In the genomic region with DNA sequence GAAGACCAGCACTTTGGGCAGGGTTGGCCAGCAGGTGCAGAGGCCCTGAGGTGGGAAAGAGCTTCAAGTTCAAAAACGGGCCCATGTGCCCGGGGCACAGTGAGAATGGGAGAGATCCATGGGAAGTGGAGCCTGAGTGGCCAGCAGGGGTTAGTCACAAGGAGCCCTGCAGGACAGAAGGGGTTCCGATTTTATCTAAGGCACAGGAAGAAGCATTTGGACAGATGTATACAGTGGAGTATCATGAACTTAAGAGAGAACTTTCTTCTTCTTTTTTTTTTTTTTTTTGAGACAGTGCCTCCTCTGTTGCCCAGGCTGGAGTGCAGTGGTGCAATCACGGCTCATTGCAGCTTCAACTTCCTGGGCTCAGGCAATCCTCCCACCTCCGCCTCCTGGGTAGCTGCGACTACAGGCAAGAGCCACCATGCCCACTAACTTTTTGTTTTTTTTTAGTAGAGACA, we compare ENCODE assay signal across 10 cellular contexts. TPM values are rescaled to one million over a fixed set of nuclear protein-coding genes. Genes with fewer than 3 reads are reported as not detected.
DNase-seq lines count a peak whose midpoint lies in the region; ATAC-seq, FAIRE-seq and TF ChIP-seq lines count a peak whose summit lies in the region.
"Had no signal": no experiment of that assay in that cellular context is flagged by ENCODE, and none has a peak within 500 bp of the region (broad histone marks: within the 10 kb centered on the region; RNA-seq: fewer than 3 reads in every experiment).

No MANE protein-coding gene starts in this region.

- FAIRE-seq in bronchial epithelial cell (lab: Jason Lieb, UNC) = no peak

- no peaks in the 10 kb centered on the region for H3K27me3 Mint-ChIP-seq in natural killer cell (ENCODE audit: low read depth in 2 of 2)

- peaks cover 23% of the 10 kb centered on the region for H3K36me3 ChIP-seq in GM06990 (ENCODE audit: control insufficient read depth, insufficient read depth, low read length)
- H3K36me3 ChIP-seq in bronchial epithelial cell (ENCODE audit: control insufficient read depth, insufficient read depth, low read length) = no peaks in the 10 kb centered on the region

- H3K9me3 Mint-ChIP-seq in natural killer cell = no peaks in the 10 kb centered on the region

- TF ChIP-seq CTCF in GM06990 (IDR thresholded peaks at IDR 0.05; ENCODE audit: insufficient read depth, low read length, poor library complexity, severe bottlenecking) (peak; percentile 4), bronchial epithelial cell (IDR thresholded peaks at IDR 0.05; ENCODE audit: insufficient read depth, low read length, severe bottlenecking) (peak; percentile 8), natural killer cell (IDR thresholded peaks at IDR 0.05) (no peak)

- DNase-seq in GM06990 (ENCODE audit: extremely low read depth, insufficient read length) (no peak), T-helper 1 cell (peak in 3 of 5 donors; percentile 25 to 42 (median 30)), bronchial epithelial cell (ENCODE audit: low read depth) (peak; percentile 64), natural killer cell (no peak)

- H3K27me3 ChIP-seq in GM06990 (replicated peaks; ENCODE audit: control insufficient read depth, insufficient read depth, low read length) = no peaks in the 10 kb centered on the region
- H3K27me3 ChIP-seq in bronchial epithelial cell (ENCODE audit: control insufficient read depth, insufficient read depth, low read length) = no peaks in the 10 kb centered on the region
- H3K27me3 ChIP-seq: cardiac muscle cell, foreskin keratinocyte had no signal

- ATAC-seq in natural killer cell (peak; percentile 45 to 61 (median 52)), GM19035 (IDR thresholded peaks at IDR 0.05; ENCODE audit: unreplicated experiment) (no peak), GM21786 (IDR thresholded peaks at IDR 0.05; ENCODE audit: unreplicated experiment) (no peak), HG02588 (IDR thresholded peaks at IDR 0.05; ENCODE audit: unreplicated experiment) (no peak), HG03571 (IDR thresholded peaks at IDR 0.05; ENCODE audit: unreplicated experiment) (no peak)
- ATAC-seq: foreskin keratinocyte had no signal

- H3K4me3 Mint-ChIP-seq in natural killer cell = peak overlapping the region; percentile 61

- H3K4me3 ChIP-seq in GM06990 (replicated peaks; ENCODE audit: low read depth, low read length) = no peak overlapping the region
- H3K4me3 ChIP-seq in bronchial epithelial cell (ENCODE audit: low read depth, low read length) = no peak overlapping the region
- H3K4me3 ChIP-seq: cardiac muscle cell had no signal

- peaks cover 67 to 70% of the 10 kb centered on the region in 2 donors for H3K4me1 Mint-ChIP-seq in natural killer cell

- intact Hi-C loops in natural killer cell (cut with micrococcal nuclease) = no loop called here

- H3K36me3 Mint-ChIP-seq in natural killer cell = peaks cover 14% of the 10 kb centered on the region

- peak overlapping the region; percentile 87 to 92 for H3K27ac Mint-ChIP-seq in natural killer cell

RNA-seq across cellular contexts. Expression of a gene that starts 24.0 kb away (rescaled TPM):
- total RNA-seq in bronchial epithelial cell = 0.13 and 0.26 TPM in 2 replicates
- total RNA-seq in natural killer cell = 100 to 1,000 TPM; 508 to 640 (median 555) TPM

Comparison
In these comparisons a context has a peak if more than half of its experiments do, and no peak if none do; other contexts are left out.
1. DNase-seq: peak in T-helper 1 cell (3 of 5) and bronchial epithelial cell (single experiment); none in GM06990 (single experiment) and natural killer cell (single experiment).
2. ATAC-seq: peak in natural killer cell (3 of 3); none in GM19035 (single experiment), GM21786 (single experiment), HG02588 (single experiment) and HG03571 (single experiment).
3. RNA of a gene that starts 24.0 kb away (total RNA-seq): 508 to 640 TPM in natural killer cell; 0.13 to 0.26 TPM in bronchial epithelial cell; every median in the first group is over 100 times any median in the second.